Comparison of ENCODE assay signal across 8 cellular contexts in genomic region chr11:64269380-64270234, GRCh38. TPM values are rescaled to one million over a fixed set of nuclear protein-coding genes. Genes with fewer than 3 reads are reported as not detected.
DNase-seq lines count a peak whose midpoint lies in the region; ATAC-seq and TF ChIP-seq lines count a peak whose summit lies in the region.

No MANE protein-coding gene starts in this region.

- H3K4me3 Mint-ChIP-seq in activated T-helper 17 cell treated with anti-CD3 and anti-CD28 coated beads, Interleukin-2, amount 50 U/mL, for 72 hours = peak overlapping the region; percentile 96
- peak overlapping the region; percentile 92 to 99 (median 96) for H3K4me3 Mint-ChIP-seq in naive thymus-derived CD8-positive, alpha-beta T cell
- peak overlapping the region; percentile 95 to 99 for H3K4me3 Mint-ChIP-seq in stimulated activated naive B cell treated with anti-CD40 and anti-IgM and Interleukin-4, amounts not matched to agents 10 μg/mL and 1 μg/mL and 100 μg/mL, for 72 hours

- peaks cover 18% of the 10 kb centered on the region for H3K4me1 Mint-ChIP-seq in activated T-helper 17 cell treated with anti-CD3 and anti-CD28 coated beads, Interleukin-2, amount 50 U/mL, for 72 hours
- peaks cover 20 to 37% (median 27%) of the 10 kb centered on the region in 4 donors for H3K4me1 Mint-ChIP-seq in naive thymus-derived CD8-positive, alpha-beta T cell
- H3K4me1 Mint-ChIP-seq in stimulated activated naive B cell treated with anti-CD40 and anti-IgM and Interleukin-4, amounts not matched to agents 10 μg/mL and 1 μg/mL and 100 μg/mL, for 72 hours = peaks cover 25 to 40% of the 10 kb centered on the region in 2 donors

- H3K27me3 Mint-ChIP-seq in activated T-helper 17 cell treated with anti-CD3 and anti-CD28 coated beads, Interleukin-2, amount 50 U/mL, for 72 hours = no peaks in the 10 kb centered on the region
- H3K27me3 Mint-ChIP-seq in naive thymus-derived CD8-positive, alpha-beta T cell = no peaks in the 10 kb centered on the region
- no peaks in the 10 kb centered on the region for H3K27me3 Mint-ChIP-seq in stimulated activated naive B cell treated with anti-CD40 and anti-IgM and Interleukin-4, amounts not matched to agents 10 μg/mL and 1 μg/mL and 100 μg/mL, for 72 hours

- peak overlapping the region; percentile 96 for H3K27ac Mint-ChIP-seq in activated T-helper 17 cell treated with anti-CD3 and anti-CD28 coated beads, Interleukin-2, amount 50 U/mL, for 72 hours
- peak overlapping the region; percentile 94 to 100 (median 98) for H3K27ac Mint-ChIP-seq in naive thymus-derived CD8-positive, alpha-beta T cell
- peak overlapping the region; percentile 98 for H3K27ac Mint-ChIP-seq in stimulated activated naive B cell treated with anti-CD40 and anti-IgM and Interleukin-4, amounts not matched to agents 10 μg/mL and 1 μg/mL and 100 μg/mL, for 72 hours

- TF ChIP-seq CTCF in fibroblast of mammary gland (conservative IDR thresholded peaks at IDR 0.05; ENCODE audit: control insufficient read depth, insufficient read depth, low read depth, low read length) = no peak

- H3K36me3 Mint-ChIP-seq in activated T-helper 17 cell treated with anti-CD3 and anti-CD28 coated beads, Interleukin-2, amount 50 U/mL, for 72 hours (ENCODE audit: low read depth) = peaks cover 24% of the 10 kb centered on the region
- no peaks in the 10 kb centered on the region for H3K36me3 Mint-ChIP-seq in naive thymus-derived CD8-positive, alpha-beta T cell
- H3K36me3 Mint-ChIP-seq in stimulated activated naive B cell treated with anti-CD40 and anti-IgM and Interleukin-4, amounts not matched to agents 10 μg/mL and 1 μg/mL and 100 μg/mL, for 72 hours = peaks cover 29 to 31% of the 10 kb centered on the region in 2 donors

- DNase-seq in EL = peak; percentile 100
- DNase-seq in GOT3 (lab: John Stamatoyannopoulos, UW) = peak; percentile 97
- DNase-seq in LHCN-M2 (ENCODE audit: low read depth) = peak; percentile 100
- DNase-seq in RPMI7951 (ENCODE audit: low read depth) = peak; percentile 100
- DNase-seq in fibroblast of mammary gland (ENCODE audit: low read depth) = peak; percentile 100
- peak; percentile 93 to 98 (median 97) for DNase-seq in naive thymus-derived CD8-positive, alpha-beta T cell
- DNase-seq in stimulated activated naive B cell treated with anti-CD40 and anti-IgM and Interleukin-4, amounts not matched to agents 10 μg/mL and 1 μg/mL and 100 μg/mL, for 72 hours = peak; percentile 98

- POLR2A ChIA-PET in naive thymus-derived CD8-positive, alpha-beta T cell (lab: Charles Lee) = interaction anchor here (0.6 to 6.6 kb wide), 23 partner anchors 12 to 1602 kb away, joined by 3 to 140 read pairs (median 7); partner anchors contain the start of genes BAD, CCDC88B, DNAJC4 and ESRRA

- H3K9me3 Mint-ChIP-seq in activated T-helper 17 cell treated with anti-CD3 and anti-CD28 coated beads, Interleukin-2, amount 50 U/mL, for 72 hours = no peaks in the 10 kb centered on the region
- no peaks in the 10 kb centered on the region for H3K9me3 Mint-ChIP-seq in naive thymus-derived CD8-positive, alpha-beta T cell
- H3K9me3 Mint-ChIP-seq in stimulated activated naive B cell treated with anti-CD40 and anti-IgM and Interleukin-4, amounts not matched to agents 10 μg/mL and 1 μg/mL and 100 μg/mL, for 72 hours = no peaks in the 10 kb centered on the region

- ATAC-seq in activated T-helper 17 cell treated with anti-CD3 and anti-CD28 coated beads, Interleukin-2, amount 50 U/mL, for 72 hours (replicated peaks) = peak; percentile 88
- peak; percentile 76 to 77 for ATAC-seq in naive thymus-derived CD8-positive, alpha-beta T cell
- peak; percentile 78 to 80 for ATAC-seq in stimulated activated naive B cell treated with anti-CD40 and anti-IgM and Interleukin-4, amounts not matched to agents 10 μg/mL and 1 μg/mL and 100 μg/mL, for 72 hours (replicated peaks)

- H3K4me3 ChIP-seq in fibroblast of mammary gland (ENCODE audit: control insufficient read depth, low read depth, low read length) = peak overlapping the region; percentile 76

RNA-seq across cellular contexts. Expression of gene BAD, which starts 14.9 kb away (rescaled TPM):
- 92.3 and 92.4 TPM in 2 replicates for total RNA-seq in LHCN-M2 (2014; rRNA removed)
- 97.4 TPM for polyA plus RNA-seq in LHCN-M2 (2012)
- 121 and 165 TPM in 2 replicates for total RNA-seq in RPMI7951 (2014; rRNA removed; shearing (Covaris generic))
- total RNA-seq in activated T-helper 17 cell treated with anti-CD3 and anti-CD28 coated beads, Interleukin-2, amount 50 U/mL, for 72 hours = 10 to 100 TPM; 21.5 to 38.5 TPM
- 10 to 100 TPM; 13.7 to 18.5 TPM for total RNA-seq in naive thymus-derived CD8-positive, alpha-beta T cell
- polyA plus RNA-seq in naive thymus-derived CD8-positive, alpha-beta T cell = 10 to 100 TPM; 39.1 to 44.8 (median 39.9) TPM

RNA-seq across cellular contexts. Expression of gene GPR137, which starts 16.0 kb away (rescaled TPM):
- 24.9 and 26.8 TPM in 2 replicates for total RNA-seq in LHCN-M2 (2014; rRNA removed)
- 47.6 TPM for polyA plus RNA-seq in LHCN-M2 (2012)
- total RNA-seq in RPMI7951 (2014; rRNA removed; shearing (Covaris generic)) = 25.9 and 26.8 TPM in 2 replicates
- total RNA-seq in activated T-helper 17 cell treated with anti-CD3 and anti-CD28 coated beads, Interleukin-2, amount 50 U/mL, for 72 hours = 10 to 100 TPM; 40.6 to 41.4 TPM
- 10 to 100 TPM; 33.0 to 33.3 TPM for total RNA-seq in naive thymus-derived CD8-positive, alpha-beta T cell
- polyA plus RNA-seq in naive thymus-derived CD8-positive, alpha-beta T cell = 1 to 10 TPM; 4.8 to 6.9 (median 6.4) TPM

RNA-seq across cellular contexts. Expression of gene PLCB3, which starts 18.3 kb away (rescaled TPM):
- total RNA-seq in LHCN-M2 (2014; rRNA removed) = 92.5 and 100 TPM in 2 replicates
- 53.6 TPM for polyA plus RNA-seq in LHCN-M2 (2012)
- 48.1 and 60.4 TPM in 2 replicates for total RNA-seq in RPMI7951 (2014; rRNA removed; shearing (Covaris generic))
- total RNA-seq in activated T-helper 17 cell treated with anti-CD3 and anti-CD28 coated beads, Interleukin-2, amount 50 U/mL, for 72 hours = 10 to 100 TPM; 13.1 to 22.8 TPM
- total RNA-seq in naive thymus-derived CD8-positive, alpha-beta T cell = 1 to 10 TPM; 8.1 to 8.8 TPM
- polyA plus RNA-seq in naive thymus-derived CD8-positive, alpha-beta T cell = under 1 TPM; 0.20 to 0.51 (median 0.35) TPM

RNA-seq across cellular contexts. Expression of gene KCNK4, which starts 21.5 kb away (rescaled TPM):
- total RNA-seq in LHCN-M2 (2014; rRNA removed) = not detected in 2 replicates
- not detected for polyA plus RNA-seq in LHCN-M2 (2012)
- not detected in 2 replicates for total RNA-seq in RPMI7951 (2014; rRNA removed; shearing (Covaris generic))
- total RNA-seq in activated T-helper 17 cell treated with anti-CD3 and anti-CD28 coated beads, Interleukin-2, amount 50 U/mL, for 72 hours = not detected
- total RNA-seq in naive thymus-derived CD8-positive, alpha-beta T cell = not detected
- not detected for polyA plus RNA-seq in naive thymus-derived CD8-positive, alpha-beta T cell

RNA-seq across cellular contexts. Expression of gene PPP1R14B, which starts 22.9 kb away (rescaled TPM):
- 696 and 750 TPM in 2 replicates for total RNA-seq in LHCN-M2 (2014; rRNA removed)
- polyA plus RNA-seq in LHCN-M2 (2012) = 1,106 TPM
- 418 and 531 TPM in 2 replicates for total RNA-seq in RPMI7951 (2014; rRNA removed; shearing (Covaris generic))
- total RNA-seq in activated T-helper 17 cell treated with anti-CD3 and anti-CD28 coated beads, Interleukin-2, amount 50 U/mL, for 72 hours = 100 to 1,000 TPM; 236 to 276 TPM
- 10 to 100 TPM; 39.1 to 45.5 TPM for total RNA-seq in naive thymus-derived CD8-positive, alpha-beta T cell
- polyA plus RNA-seq in naive thymus-derived CD8-positive, alpha-beta T cell = 10 to 100 TPM; 22.4 to 50.6 (median 45.4) TPM

Comparison
In these comparisons a context has a peak if more than half of its experiments do, and no peak if none do; other contexts are left out.
1. Peak in every context shown above with its lines: DNase-seq, ATAC-seq and H3K4me3 ChIP-seq.